ENCODE assay signal across 1 cellular context in genomic region chr22:46357711-46358505, GRCh38.
TF ChIP-seq lines count a peak whose summit lies in the region.

No MANE protein-coding gene starts in this region.

TF ChIP-seq in HepG2, 621 proteins besides CTCF, POLR2A, EP300 and RAD21 (continued from another document):
- no peak for TF ChIP-seq DZIP1 (CRISPR knock-in tag; IDR thresholded peaks at IDR 0.05)
- TF ChIP-seq ZSCAN25 (CRISPR knock-in tag; IDR thresholded peaks at IDR 0.05): no peak
